Comparison of ENCODE assay signal across 8 cellular contexts in the genomic region with DNA sequence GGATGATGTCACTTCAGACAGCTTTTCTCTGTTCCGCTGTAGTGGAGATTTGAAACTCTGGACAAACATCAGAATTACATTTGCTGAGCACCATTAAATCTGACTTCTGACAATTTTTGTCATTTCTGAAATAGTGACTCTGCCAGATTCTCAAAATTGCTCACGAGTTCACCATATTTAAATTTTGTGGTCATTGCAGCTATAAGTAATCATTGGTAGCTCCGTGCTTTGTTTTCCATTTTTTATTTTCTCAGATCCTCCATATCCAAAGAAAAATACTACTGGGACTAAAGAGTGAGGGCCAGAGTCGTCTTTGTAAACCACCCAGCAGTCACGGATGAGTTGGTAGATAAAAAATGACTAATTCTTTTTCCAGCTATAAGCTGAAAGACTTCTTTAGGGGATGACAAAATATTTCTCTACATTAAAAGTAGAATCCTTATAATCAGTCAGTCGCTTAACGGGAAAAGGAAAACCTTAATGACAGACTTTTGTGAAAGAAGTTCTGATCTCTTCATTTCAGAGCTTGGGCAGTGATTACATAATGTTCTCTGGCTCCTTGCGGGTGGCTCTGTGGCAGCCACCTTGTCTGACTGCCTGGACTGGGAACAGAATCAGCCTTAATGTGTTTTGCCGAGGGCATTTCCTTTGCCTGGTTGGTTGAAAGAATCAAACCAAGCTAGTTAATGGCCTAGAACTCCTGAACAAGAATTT. TPM values are rescaled to one million over a fixed set of nuclear protein-coding genes. Genes with fewer than 3 reads are reported as not detected.
DNase-seq lines count a peak whose midpoint lies in the region; ATAC-seq, FAIRE-seq and TF ChIP-seq lines count a peak whose summit lies in the region.

No MANE protein-coding gene starts in this region.

- intact Hi-C loops in HepG2 (cut with micrococcal nuclease; ENCODE audit: unreplicated experiment), result loop anchor here (1.0 kb wide), 1 partner anchor 345 kb away; no protein-coding TSS in a partner anchor

- H3K27me3 Mint-ChIP-seq in chondrocyte (ENCODE audit: low read depth), result no peaks in the 10 kb centered on the region

- peak overlapping the region; percentile 67 for H3K27ac ChIP-seq in OCI-LY1 (ENCODE audit: low read depth, low read length, poor library complexity, severe bottlenecking)
- peak overlapping the region; percentile 10 for H3K27ac ChIP-seq in HepG2 (ENCODE audit: extremely low read length, insufficient read depth, low read length)
- peak overlapping the region; percentile 67 for H3K27ac ChIP-seq in substantia nigra (ENCODE audit: low read depth, low read length, poor library complexity, severe bottlenecking)

- H3K27ac Mint-ChIP-seq in chondrocyte (ENCODE audit: unreplicated experiment), result peak overlapping the region; percentile 98

- peaks cover 51% of the 10 kb centered on the region for H3K4me1 Mint-ChIP-seq in chondrocyte (ENCODE audit: low read depth)

- H3K4me2 ChIP-seq in OCI-LY1 (ENCODE audit: low read length) (peak overlapping the region; percentile 99), HepG2 (ENCODE audit: low read depth, low read length) (peak overlapping the region; percentile 80)

- H3K4me3 ChIP-seq in HFF-Myc (replicated peaks; ENCODE audit: low read depth, low read length), result peak overlapping the region; percentile 93
- H3K4me3 ChIP-seq in OCI-LY1 (ENCODE audit: low read depth, low read length, poor library complexity, severe bottlenecking), result peak overlapping the region; percentile 99
- peak overlapping the region in 2 of 3 experiments; percentile 40 to 99; a peak in 2 of 6 replicates for H3K4me3 ChIP-seq in HepG2 (replicated peaks in 1 of 3; ENCODE audit: insufficient read depth in 1 of 3, low read depth in 2 of 3, low read length in 3 of 3)

- H4K20me1 ChIP-seq in OCI-LY1 (ENCODE audit: insufficient read depth, low read length) (no peaks in the 10 kb centered on the region), HepG2 (ENCODE audit: insufficient read depth, low read length) (peaks cover 30% of the 10 kb centered on the region)

- H3F3A ChIP-seq in OCI-LY1 (ENCODE audit: insufficient read depth, low read length), result no peaks in the 10 kb centered on the region

- no peak for ATAC-seq in HepG2
- ATAC-seq in HG03045 (IDR thresholded peaks at IDR 0.05; ENCODE audit: unreplicated experiment), result no peak

- CTCF ChIA-PET in HepG2 (lab: Yijun Ruan, JAX; ENCODE audit: low intra/inter-chr PET ratio, low total read pairs), result no interaction called here

- no peak for TF ChIP-seq RAD21 in HepG2 (CRISPR knock-in tag; IDR thresholded peaks at IDR 0.05)

- 71% methylated on average over 9 of the region's 9 CpGs for WGBS in HepG2 (ENCODE audit: low lambda C conversion rate)

- DNase-seq in NCI-H2227 (lab: John Stamatoyannopoulos, UW; ENCODE audit: unreplicated experiment) (peak; percentile 14), NCI-H2227 treated with DMSO at 0.1 percent for 48 hours (lab: John Stamatoyannopoulos, UW) (no peak), HFF-Myc (ENCODE audit: extremely low read depth, low read depth) (no peak), chondrocyte (ENCODE audit: low spot score) (no peak), HepG2 (ENCODE audit: low spot score) (no peak), substantia nigra (lab: John Stamatoyannopoulos, UW) (peak in 28 of 49 donors; percentile 2 to 69 (median 22))

- H3K9ac ChIP-seq in OCI-LY1 (ENCODE audit: low read length) (peak overlapping the region; percentile 95), HepG2 (ENCODE audit: insufficient read depth, low read depth, low read length) (peak overlapping the region; percentile 97)

- H3K27me3 ChIP-seq in OCI-LY1 (ENCODE audit: insufficient read depth, low read length) (no peaks in the 10 kb centered on the region), HepG2 (ENCODE audit: control insufficient read depth in 1 of 2, insufficient read depth in 2 of 2, low read length in 2 of 2) (no peaks in the 10 kb centered on the region; a peak in 1 of 5 replicates)

- TF ChIP-seq CTCF in HFF-Myc (IDR thresholded peaks at IDR 0.05; ENCODE audit: low read depth, low read length, missing control alignments) (no peak), OCI-LY1 (IDR thresholded peaks at IDR 0.05; ENCODE audit: low read length) (no peak), chondrocyte (IDR thresholded peaks at IDR 0.05) (no peak), HepG2 (CRISPR knock-in tag; IDR thresholded peaks at IDR 0.05) (no peak)

- peaks cover 6% of the 10 kb centered on the region; the same call in 1 of the 2 replicates for H3K36me3 ChIP-seq in OCI-LY1 (ENCODE audit: insufficient read depth, low read length)
- peaks cover 0 to 5% of the 10 kb centered on the region in 2 experiments; a peak in 1 of 5 replicates for H3K36me3 ChIP-seq in HepG2 (replicated peaks in 1 of 2; ENCODE audit: control insufficient read depth in 1 of 2, insufficient read depth in 2 of 2, low read length in 2 of 2)

- H3K79me2 ChIP-seq in OCI-LY1 (ENCODE audit: insufficient read depth, low read length) (peaks cover 48% of the 10 kb centered on the region), HepG2 (ENCODE audit: insufficient read depth, low read length) (peaks cover 69% of the 10 kb centered on the region)

- in situ Hi-C loops in HepG2 (cut with HindIII; ENCODE audit: extremely low pct_ligation_motif_present, low pct_unique_long_range_greater_than_20kb), result no loop called here

- no peaks in the 10 kb centered on the region for H3K9me2 ChIP-seq in OCI-LY1 (ENCODE audit: low read depth, low read length)

- no peak for FAIRE-seq in HepG2 (lab: Jason Lieb, UNC)

- no peaks in the 10 kb centered on the region for H3K9me3 Mint-ChIP-seq in chondrocyte (ENCODE audit: low read depth)

- peak overlapping the region; percentile 91 for H3K4me3 Mint-ChIP-seq in chondrocyte (ENCODE audit: unreplicated experiment)

- POLR2A ChIA-PET in HepG2 (lab: Yijun Ruan, JAX), result interaction anchor here (2.2 kb wide), 1 partner anchor 68 kb away, joined by 9 read pairs; a partner anchor contains a TSS

- BruUV-seq in HepG2 (replicated peaks; lab: Mats Ljungman, UMichigan), result no TSS peak

- TF ChIP-seq EP300 in HepG2 (IDR thresholded peaks at IDR 0.05; ENCODE audit: low read depth in 2 of 2, low read length in 2 of 2), result no peak
- no peak for TF ChIP-seq EP300 in HepG2 (CRISPR knock-in tag; IDR thresholded peaks at IDR 0.05; ENCODE audit: borderline replicate concordance)

- no peaks in the 10 kb centered on the region for H3K36me3 Mint-ChIP-seq in chondrocyte (ENCODE audit: low read depth)

- H3K9me3 ChIP-seq in OCI-LY1 (ENCODE audit: low read length) (no peaks in the 10 kb centered on the region), HepG2 (ENCODE audit: low read length) (no peaks in the 10 kb centered on the region)

- no peak for TF ChIP-seq POLR2A in HepG2 (IDR thresholded peaks at IDR 0.05; ENCODE audit: insufficient read depth in 1 of 2, low read depth in 2 of 2, low read length in 2 of 2)

- peaks cover 50% of the 10 kb centered on the region for H3K4me1 ChIP-seq in OCI-LY1 (ENCODE audit: insufficient read depth, low read length, severe bottlenecking)
- H3K4me1 ChIP-seq in HepG2 (ENCODE audit: insufficient read depth, low read length), result peaks cover 71% of the 10 kb centered on the region

- no peak overlapping the region for H2AFZ ChIP-seq in OCI-LY1 (ENCODE audit: low read length)
- no peak overlapping the region for H2AFZ ChIP-seq in HepG2 (ENCODE audit: low read length)

TF ChIP-seq in HepG2, 621 proteins besides CTCF, POLR2A, EP300 and RAD21 (continues in another document):
- TF ChIP-seq RBFOX2 (IDR thresholded peaks at IDR 0.05; ENCODE audit: low read depth, low read length), result 0 out of 2 replicates have a peak, but pooled peaks have one; percentile 12
- TF ChIP-seq, protein P1, sequence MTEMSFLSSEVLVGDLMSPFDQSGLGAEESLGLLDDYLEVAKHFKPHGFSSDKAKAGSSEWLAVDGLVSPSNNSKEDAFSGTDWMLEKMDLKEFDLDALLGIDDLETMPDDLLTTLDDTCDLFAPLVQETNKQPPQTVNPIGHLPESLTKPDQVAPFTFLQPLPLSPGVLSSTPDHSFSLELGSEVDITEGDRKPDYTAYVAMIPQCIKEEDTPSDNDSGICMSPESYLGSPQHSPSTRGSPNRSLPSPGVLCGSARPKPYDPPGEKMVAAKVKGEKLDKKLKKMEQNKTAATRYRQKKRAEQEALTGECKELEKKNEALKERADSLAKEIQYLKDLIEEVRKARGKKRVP (CRISPR knock-in tag; IDR thresholded peaks at IDR 0.05), result 0 out of 4 replicates have a peak, but pooled peaks of 1 of the 2 experiments have one; percentile 20
- peak; percentile 7; the same call in 1 of the 2 replicates for TF ChIP-seq SAP130 (CRISPR knock-in tag; IDR thresholded peaks at IDR 0.05; ENCODE audit: low read depth)

RNA-seq across cellular contexts. Expression of a gene that starts 2.3 kb away (rescaled TPM):
- total RNA-seq in chondrocyte (339 to 450 TPM (median 350 TPM) in 3 replicates), HepG2 (2016; rRNA removed; fragmentation: Illumina TruSeq; extraction: Trizol) (80.7 and 158 TPM in 2 replicates)
- total RNA-seq in HepG2 (2016; cell fraction: cytosol; rRNA removed; fragmentation: Illumina TruSeq; extraction: Trizol; ENCODE audit: low read depth), result 19.7 and 23.5 TPM in 2 replicates
- total RNA-seq in HepG2 (2016; cell fraction: insoluble cytoplasmic fraction; rRNA removed; fragmentation: Illumina TruSeq; extraction: Trizol), result 78.9 and 158 TPM in 2 replicates
- 28.8 and 29.1 TPM in 2 replicates for total RNA-seq in HepG2 (2016; cell fraction: membrane; rRNA removed; fragmentation: Illumina TruSeq; extraction: Trizol)
- total RNA-seq in HepG2 (2016; cell fraction: nucleus; rRNA removed; fragmentation: Illumina TruSeq; extraction: Trizol), result 139 and 183 TPM in 2 replicates
- 285 and 373 TPM in 2 replicates for polyA plus RNA-seq in HepG2 (2011; rRNA removed)
- 119 and 216 TPM in 2 replicates for polyA plus RNA-seq in HepG2 (2011; cell fraction: cytosol; rRNA removed)
- 51.2 and 79.9 TPM in 2 replicates for polyA plus RNA-seq in HepG2 (2011; cell fraction: nucleus; rRNA removed)
- 312 and 366 TPM in 2 replicates for polyA plus RNA-seq in HepG2 (2012)
- 32.7 and 38.7 TPM in 2 replicates for polyA plus RNA-seq in HepG2 (2016; cell fraction: cytosol; fragmentation: Illumina TruSeq; extraction: Trizol; ENCODE audit: low read depth)
- polyA plus RNA-seq in HepG2 (2016; cell fraction: insoluble cytoplasmic fraction; fragmentation: Illumina TruSeq; extraction: Trizol; ENCODE audit: low read depth), result 145 and 159 TPM in 2 replicates
- polyA plus RNA-seq in HepG2 (2016; cell fraction: membrane; fragmentation: Illumina TruSeq; extraction: Trizol; ENCODE audit: low read depth), result 44.0 and 47.1 TPM in 2 replicates
- polyA plus RNA-seq in HepG2 (2016; cell fraction: nucleus; fragmentation: Illumina TruSeq; extraction: Trizol; ENCODE audit: insufficient read depth, low read depth), result 391 and 415 TPM in 2 replicates
- polyA minus RNA-seq in HepG2 (2011; rRNA and poly(A)+ RNA removed; ENCODE audit: low replicate concordance), result 16.4 and 36.7 TPM in 2 replicates
- polyA minus RNA-seq in HepG2 (2011; cell fraction: cytosol; rRNA and poly(A)+ RNA removed), result 139 and 194 TPM in 2 replicates
- 29.0 and 53.7 TPM in 2 replicates for polyA minus RNA-seq in HepG2 (2011; cell fraction: nucleus; rRNA and poly(A)+ RNA removed)

Comparison
In these comparisons a context has a peak if more than half of its experiments do, and no peak if none do; other contexts are left out.
1. DNase-seq: peak in NCI-H2227 (single experiment) and substantia nigra (28 of 49); none in NCI-H2227 treated with DMSO at 0.1 percent for 48 hours (single experiment), HFF-Myc (single experiment), chondrocyte (single experiment) and HepG2 (single experiment).
2. H3K27ac ChIP-seq: peak in every context shown above with its lines; median percentile 67 in OCI-LY1; 67 in substantia nigra; 10 in HepG2.
3. Peak in every context shown above with its lines, with median percentiles within 50 percentile points of each other: H3K4me3 ChIP-seq.